Comparison of ENCODE assay signal across 34 cellular contexts in the genomic region with DNA sequence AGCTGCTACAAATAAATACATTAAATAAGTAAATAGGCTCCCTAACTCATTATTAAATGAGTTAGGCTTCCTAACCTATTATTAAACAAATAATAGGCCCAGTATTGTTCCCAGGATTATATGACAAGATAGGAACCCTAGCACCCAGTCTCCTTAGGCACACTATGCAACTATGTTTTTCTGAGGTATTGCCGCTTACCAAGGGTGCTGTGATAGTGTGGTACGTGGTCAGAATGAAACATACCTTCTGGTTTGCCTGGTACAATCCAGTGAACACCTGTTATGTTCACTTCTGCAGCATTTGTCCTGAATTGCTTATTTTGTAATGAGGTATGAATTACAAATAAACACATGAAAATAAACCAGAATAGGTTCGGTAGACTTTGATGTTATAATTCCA.
"Had no signal": no experiment of that assay in that cellular context is flagged by ENCODE, and none has a peak within 500 bp of the region (broad histone marks: within the 10 kb centered on the region; RNA-seq: fewer than 3 reads in every experiment).

No MANE protein-coding gene starts in this region.

- H3K36me3 ChIP-seq: MG63 had no signal

- H3K9ac ChIP-seq: KMS-11 had no signal

- DNase-seq: Karpas-422, Kasumi-1, KG1, MG63, MM.1S, MV-4-11, NCI-H1048, NCI-H1092, NCI-H1092 treated with DMSO at 0.1 percent for 48 hours, NCI-H1105, NCI-H1417 treated with DMSO at 0.1 percent for 48 hours, NCI-H1436, NCI-H1436 treated with DMSO at 0.1 percent for 48 hours, NCI-H146, NCI-H1694, NCI-H1694 treated with DMSO at 0.1 percent for 48 hours, NCI-H187, NCI-H187 treated with DMSO at 0.1 percent for 48 hours, NCI-H1930, NCI-H2029, NCI-H2029 treated with DMSO at 0.1 percent for 48 hours, NCI-H2081, NCI-H2081 treated with DMSO at 0.1 percent for 48 hours, NCI-H2107, NCI-H2171, NCI-H2171 treated with DMSO at 0.1 percent for 48 hours, NCI-H2227 treated with DMSO at 0.1 percent for 48 hours, NCI-H226, NCI-H345, NCI-H446, NCI-H446 treated with DMSO at 0.1 percent for 48 hours, NCI-H510A, NCI-H510A treated with DMSO at 0.1 percent for 48 hours had no signal

- H3K27ac ChIP-seq: KMS-11 had no signal

- H3K9me3 ChIP-seq: MG63 had no signal

- H3K4me2 ChIP-seq: KMS-11 had no signal

- H3K27me3 ChIP-seq: MG63 had no signal

- H3K4me3 ChIP-seq: MG63 had no signal
